Comparison of ENCODE assay signal across 1 cellular context in the genomic region with DNA sequence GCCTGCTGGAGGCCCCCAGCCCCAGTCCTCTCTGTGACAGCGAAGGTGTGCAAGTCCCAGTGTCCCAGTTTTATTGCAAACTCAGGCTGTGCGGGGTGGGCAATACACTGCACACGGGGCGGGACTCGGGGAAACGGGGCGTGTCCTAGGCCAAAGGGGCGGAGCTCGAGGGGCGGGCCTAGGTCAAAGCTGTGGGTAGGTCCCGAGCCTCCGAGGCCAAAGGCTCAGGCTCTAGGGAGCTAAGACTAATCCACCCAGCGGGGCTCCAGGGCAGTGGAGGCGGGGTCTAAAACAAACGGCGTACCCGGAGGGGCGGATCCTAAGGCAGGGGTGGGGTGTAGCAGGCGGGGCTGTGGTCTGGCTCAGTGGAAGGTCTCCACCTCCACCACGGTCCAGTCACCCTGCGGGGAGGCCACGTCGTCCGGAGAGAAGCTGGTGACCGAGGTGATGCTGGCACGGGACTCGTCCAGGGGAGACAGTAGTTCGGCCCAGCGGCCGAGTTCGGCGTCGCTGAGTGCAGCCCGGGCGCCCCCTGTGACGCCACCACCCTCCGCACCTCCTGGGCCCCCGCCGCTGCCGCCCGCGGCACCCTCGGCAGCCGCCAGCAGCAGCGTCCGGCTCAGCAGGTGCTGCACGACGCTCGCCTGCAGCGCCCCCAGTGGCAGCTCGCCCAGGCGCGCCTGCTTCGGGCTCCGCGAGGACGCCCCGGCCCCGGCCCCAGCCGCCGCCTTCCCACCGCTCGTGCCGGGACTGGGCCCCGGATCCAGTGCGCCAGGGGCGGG.
TF ChIP-seq lines count a peak whose summit lies in the region.

No MANE protein-coding gene starts in this region.

TF ChIP-seq in K562, 482 proteins besides CTCF, POLR2A, EP300 and RAD21 (continued from another document and continues in another):
- TF ChIP-seq E2F3 (CRISPR knock-in tag; IDR thresholded peaks at IDR 0.05) (no peak), ZBTB26 (CRISPR knock-in tag; IDR thresholded peaks at IDR 0.05) (no peak), HDAC6 (IDR thresholded peaks at IDR 0.05; ENCODE audit: low read depth, low read length) (no peak), PHF8 (IDR thresholded peaks at IDR 0.05; ENCODE audit: borderline replicate concordance, low read length) (peak; percentile 57; the same call in 1 of the 2 replicates), NFRKB (IDR thresholded peaks at IDR 0.05; ENCODE audit: low read depth) (no peak), JUNB (CRISPR knock-in tag; conservative IDR thresholded peaks at IDR 0.05) (no peak), ARID3A (IDR thresholded peaks at IDR 0.05; ENCODE audit: borderline replicate concordance, low read depth, low read length) (no peak), NEUROD1 (IDR thresholded peaks at IDR 0.05; ENCODE audit: borderline replicate concordance, low read depth, low read length, partially characterized antibody) (no peak), RAD51 (IDR thresholded peaks at IDR 0.05; ENCODE audit: borderline replicate concordance, low read depth) (no peak), SAFB (IDR thresholded peaks at IDR 0.05; ENCODE audit: borderline replicate concordance, low read depth, low read length) (no peak), STAT5B (CRISPR knock-in tag; IDR thresholded peaks at IDR 0.05) (no peak), MIER1 (IDR thresholded peaks at IDR 0.05; ENCODE audit: low read depth) (no peak), ZKSCAN8 (CRISPR knock-in tag; IDR thresholded peaks at IDR 0.05) (no peak), PRDM10 (IDR thresholded peaks at IDR 0.05; ENCODE audit: partially characterized antibody) (peak; percentile 62), VEZF1 (CRISPR knock-in tag; IDR thresholded peaks at IDR 0.05) (peak; percentile 75), NFATC3 (IDR thresholded peaks at IDR 0.05) (no peak), L3MBTL2 (IDR thresholded peaks at IDR 0.05) (peak; percentile 89), ZNF507 (tag; conservative IDR thresholded peaks at IDR 0.05) (no peak), LCOR (CRISPR knock-in tag; IDR thresholded peaks at IDR 0.05) (no peak), ZNF133 (CRISPR knock-in tag; IDR thresholded peaks at IDR 0.05) (no peak), SMARCC2 (IDR thresholded peaks at IDR 0.05; ENCODE audit: low read depth) (peak; percentile 43; the same call in 1 of the 2 replicates), EP400 (IDR thresholded peaks at IDR 0.05) (no peak), KLF6 (CRISPR knock-in tag; IDR thresholded peaks at IDR 0.05; ENCODE audit: borderline replicate concordance) (no peak), FOSL1 (tag; conservative IDR thresholded peaks at IDR 0.05) (no peak), CCNT2 (IDR thresholded peaks at IDR 0.05; ENCODE audit: borderline replicate concordance, extremely low read depth, insufficient read length, low read depth, low read length) (peak; percentile 73), GATAD2A (IDR thresholded peaks at IDR 0.05) (no peak), FUS (optimal IDR thresholded peaks at IDR 0.05; ENCODE audit: low read depth, low read length) (no peak), NFXL1 (CRISPR knock-in tag; IDR thresholded peaks at IDR 0.05) (no peak), POLR2AphosphoS2 (IDR thresholded peaks at IDR 0.05; ENCODE audit: low read length) (no peak)
- TF ChIP-seq, protein P1, sequence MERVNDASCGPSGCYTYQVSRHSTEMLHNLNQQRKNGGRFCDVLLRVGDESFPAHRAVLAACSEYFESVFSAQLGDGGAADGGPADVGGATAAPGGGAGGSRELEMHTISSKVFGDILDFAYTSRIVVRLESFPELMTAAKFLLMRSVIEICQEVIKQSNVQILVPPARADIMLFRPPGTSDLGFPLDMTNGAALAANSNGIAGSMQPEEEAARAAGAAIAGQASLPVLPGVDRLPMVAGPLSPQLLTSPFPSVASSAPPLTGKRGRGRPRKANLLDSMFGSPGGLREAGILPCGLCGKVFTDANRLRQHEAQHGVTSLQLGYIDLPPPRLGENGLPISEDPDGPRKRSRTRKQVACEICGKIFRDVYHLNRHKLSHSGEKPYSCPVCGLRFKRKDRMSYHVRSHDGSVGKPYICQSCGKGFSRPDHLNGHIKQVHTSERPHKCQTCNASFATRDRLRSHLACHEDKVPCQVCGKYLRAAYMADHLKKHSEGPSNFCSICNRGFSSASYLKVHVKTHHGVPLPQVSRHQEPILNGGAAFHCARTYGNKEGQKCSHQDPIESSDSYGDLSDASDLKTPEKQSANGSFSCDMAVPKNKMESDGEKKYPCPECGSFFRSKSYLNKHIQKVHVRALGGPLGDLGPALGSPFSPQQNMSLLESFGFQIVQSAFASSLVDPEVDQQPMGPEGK (CRISPR knock-in tag; IDR thresholded peaks at IDR 0.05; ENCODE audit: borderline replicate concordance), result no peak
- TF ChIP-seq, protein P2, sequence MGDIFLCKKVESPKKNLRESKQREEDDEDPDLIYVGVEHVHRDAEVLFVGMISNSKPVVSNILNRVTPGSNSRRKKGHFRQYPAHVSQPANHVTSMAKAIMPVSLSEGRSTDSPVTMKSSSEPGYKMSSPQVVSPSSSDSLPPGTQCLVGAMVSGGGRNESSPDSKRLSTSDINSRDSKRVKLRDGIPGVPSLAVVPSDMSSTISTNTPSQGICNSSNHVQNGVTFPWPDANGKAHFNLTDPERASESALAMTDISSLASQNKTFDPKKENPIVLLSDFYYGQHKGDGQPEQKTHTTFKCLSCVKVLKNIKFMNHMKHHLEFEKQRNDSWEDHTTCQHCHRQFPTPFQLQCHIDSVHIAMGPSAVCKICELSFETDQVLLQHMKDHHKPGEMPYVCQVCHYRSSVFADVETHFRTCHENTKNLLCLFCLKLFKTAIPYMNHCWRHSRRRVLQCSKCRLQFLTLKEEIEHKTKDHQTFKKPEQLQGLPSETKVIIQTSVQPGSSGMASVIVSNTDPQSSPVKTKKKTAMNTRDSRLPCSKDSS (IDR thresholded peaks at IDR 0.05; ENCODE audit: low read depth, partially characterized antibody), result no peak
- TF ChIP-seq, protein P3, sequence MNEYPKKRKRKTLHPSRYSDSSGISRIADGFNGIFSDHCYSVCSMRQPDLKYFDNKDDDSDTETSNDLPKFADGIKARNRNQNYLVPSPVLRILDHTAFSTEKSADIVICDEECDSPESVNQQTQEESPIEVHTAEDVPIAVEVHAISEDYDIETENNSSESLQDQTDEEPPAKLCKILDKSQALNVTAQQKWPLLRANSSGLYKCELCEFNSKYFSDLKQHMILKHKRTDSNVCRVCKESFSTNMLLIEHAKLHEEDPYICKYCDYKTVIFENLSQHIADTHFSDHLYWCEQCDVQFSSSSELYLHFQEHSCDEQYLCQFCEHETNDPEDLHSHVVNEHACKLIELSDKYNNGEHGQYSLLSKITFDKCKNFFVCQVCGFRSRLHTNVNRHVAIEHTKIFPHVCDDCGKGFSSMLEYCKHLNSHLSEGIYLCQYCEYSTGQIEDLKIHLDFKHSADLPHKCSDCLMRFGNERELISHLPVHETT (CRISPR knock-in tag; conservative IDR thresholded peaks at IDR 0.05 in 1 of 2, IDR thresholded peaks at IDR 0.05 in 1 of 2), result 0 out of 4 replicates have a peak, but pooled peaks of 1 of the 2 experiments have one; percentile 39
- TF ChIP-seq, protein P4, sequence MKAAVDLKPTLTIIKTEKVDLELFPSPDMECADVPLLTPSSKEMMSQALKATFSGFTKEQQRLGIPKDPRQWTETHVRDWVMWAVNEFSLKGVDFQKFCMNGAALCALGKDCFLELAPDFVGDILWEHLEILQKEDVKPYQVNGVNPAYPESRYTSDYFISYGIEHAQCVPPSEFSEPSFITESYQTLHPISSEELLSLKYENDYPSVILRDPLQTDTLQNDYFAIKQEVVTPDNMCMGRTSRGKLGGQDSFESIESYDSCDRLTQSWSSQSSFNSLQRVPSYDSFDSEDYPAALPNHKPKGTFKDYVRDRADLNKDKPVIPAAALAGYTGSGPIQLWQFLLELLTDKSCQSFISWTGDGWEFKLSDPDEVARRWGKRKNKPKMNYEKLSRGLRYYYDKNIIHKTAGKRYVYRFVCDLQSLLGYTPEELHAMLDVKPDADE (conservative IDR thresholded peaks at IDR 0.05; ENCODE audit: control insufficient read depth, low read depth, low read length), result peak; percentile 40; the same call in 1 of the 2 replicates
- TF ChIP-seq, protein P5, sequence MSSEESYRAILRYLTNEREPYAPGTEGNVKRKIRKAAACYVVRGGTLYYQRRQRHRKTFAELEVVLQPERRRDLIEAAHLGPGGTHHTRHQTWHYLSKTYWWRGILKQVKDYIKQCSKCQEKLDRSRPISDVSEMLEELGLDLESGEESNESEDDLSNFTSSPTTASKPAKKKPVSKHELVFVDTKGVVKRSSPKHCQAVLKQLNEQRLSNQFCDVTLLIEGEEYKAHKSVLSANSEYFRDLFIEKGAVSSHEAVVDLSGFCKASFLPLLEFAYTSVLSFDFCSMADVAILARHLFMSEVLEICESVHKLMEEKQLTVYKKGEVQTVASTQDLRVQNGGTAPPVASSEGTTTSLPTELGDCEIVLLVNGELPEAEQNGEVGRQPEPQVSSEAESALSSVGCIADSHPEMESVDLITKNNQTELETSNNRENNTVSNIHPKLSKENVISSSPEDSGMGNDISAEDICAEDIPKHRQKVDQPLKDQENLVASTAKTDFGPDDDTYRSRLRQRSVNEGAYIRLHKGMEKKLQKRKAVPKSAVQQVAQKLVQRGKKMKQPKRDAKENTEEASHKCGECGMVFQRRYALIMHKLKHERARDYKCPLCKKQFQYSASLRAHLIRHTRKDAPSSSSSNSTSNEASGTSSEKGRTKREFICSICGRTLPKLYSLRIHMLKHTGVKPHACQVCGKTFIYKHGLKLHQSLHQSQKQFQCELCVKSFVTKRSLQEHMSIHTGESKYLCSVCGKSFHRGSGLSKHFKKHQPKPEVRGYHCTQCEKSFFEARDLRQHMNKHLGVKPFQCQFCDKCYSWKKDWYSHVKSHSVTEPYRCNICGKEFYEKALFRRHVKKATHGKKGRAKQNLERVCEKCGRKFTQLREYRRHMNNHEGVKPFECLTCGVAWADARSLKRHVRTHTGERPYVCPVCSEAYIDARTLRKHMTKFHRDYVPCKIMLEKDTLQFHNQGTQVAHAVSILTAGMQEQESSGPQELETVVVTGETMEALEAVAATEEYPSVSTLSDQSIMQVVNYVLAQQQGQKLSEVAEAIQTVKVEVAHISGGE (CRISPR knock-in tag; IDR thresholded peaks at IDR 0.05), result peak in 1 of 3 experiments; percentile 37; a peak in 1 of 6 replicates
